ENCODE assay signal across 1 cellular context in genomic region chr22:26327306-26327705, GRCh38.
TF ChIP-seq lines count a peak whose summit lies in the region.

No MANE protein-coding gene starts in this region.

TF ChIP-seq in H1, 55 proteins besides CTCF, POLR2A, EP300 and RAD21 (continued from another document):
- TF ChIP-seq CHD7 (IDR thresholded peaks at IDR 0.05; ENCODE audit: insufficient replicate concordance, low read length) = no peak
- TF ChIP-seq KDM4A (IDR thresholded peaks at IDR 0.05; ENCODE audit: low read depth, low read length, severe bottlenecking) = no peak
- TF ChIP-seq POLR2AphosphoS5 (IDR thresholded peaks at IDR 0.05; ENCODE audit: low read depth, low read length) = no peak
- no peak for TF ChIP-seq CBX8 (IDR thresholded peaks at IDR 0.05; ENCODE audit: borderline replicate concordance, low read depth, low read length)
- TF ChIP-seq HDAC2 (IDR thresholded peaks at IDR 0.05; ENCODE audit: borderline replicate concordance in 1 of 2, low read depth in 2 of 2, low read length in 2 of 2) = no peak
- no peak for TF ChIP-seq SP4 (IDR thresholded peaks at IDR 0.05; ENCODE audit: low read length)
- no peak for TF ChIP-seq GTF2F1 (IDR thresholded peaks at IDR 0.05; ENCODE audit: borderline replicate concordance, low read depth, low read length)
